Comparison of ENCODE assay signal across 11 cellular contexts in genomic region chrX:2427737-2428136, GRCh38.
"Had no signal": no experiment of that assay in that cellular context is flagged by ENCODE, and none has a peak within 500 bp of the region (broad histone marks: within the 10 kb centered on the region; RNA-seq: fewer than 3 reads in every experiment).

No MANE protein-coding gene starts in this region.

- H3K9me3 Mint-ChIP-seq: HFFc6 had no signal

- H3K27ac ChIP-seq: HL-60, KMS-11 had no signal

- H2AFZ ChIP-seq: GM23338 had no signal

- H3K9ac ChIP-seq: KMS-11 had no signal

- H3K4me3 Mint-ChIP-seq: GM23338, H9, HFFc6 had no signal

- ATAC-seq: GM23338, HepG2 had no signal

- H3K4me3 ChIP-seq: GM23338 had no signal

- DNase-seq: H9, HCEC 1CT, HFFc6, IMR-90, KBM-7 had no signal

- H3K27ac Mint-ChIP-seq: GM23338, HFFc6 had no signal

- FAIRE-seq: H1, H54, HepG2 had no signal

- H3K4me2 ChIP-seq: GM23338, KMS-11 had no signal
